Comparison of ENCODE assay signal across 13 cellular contexts in the genomic region with DNA sequence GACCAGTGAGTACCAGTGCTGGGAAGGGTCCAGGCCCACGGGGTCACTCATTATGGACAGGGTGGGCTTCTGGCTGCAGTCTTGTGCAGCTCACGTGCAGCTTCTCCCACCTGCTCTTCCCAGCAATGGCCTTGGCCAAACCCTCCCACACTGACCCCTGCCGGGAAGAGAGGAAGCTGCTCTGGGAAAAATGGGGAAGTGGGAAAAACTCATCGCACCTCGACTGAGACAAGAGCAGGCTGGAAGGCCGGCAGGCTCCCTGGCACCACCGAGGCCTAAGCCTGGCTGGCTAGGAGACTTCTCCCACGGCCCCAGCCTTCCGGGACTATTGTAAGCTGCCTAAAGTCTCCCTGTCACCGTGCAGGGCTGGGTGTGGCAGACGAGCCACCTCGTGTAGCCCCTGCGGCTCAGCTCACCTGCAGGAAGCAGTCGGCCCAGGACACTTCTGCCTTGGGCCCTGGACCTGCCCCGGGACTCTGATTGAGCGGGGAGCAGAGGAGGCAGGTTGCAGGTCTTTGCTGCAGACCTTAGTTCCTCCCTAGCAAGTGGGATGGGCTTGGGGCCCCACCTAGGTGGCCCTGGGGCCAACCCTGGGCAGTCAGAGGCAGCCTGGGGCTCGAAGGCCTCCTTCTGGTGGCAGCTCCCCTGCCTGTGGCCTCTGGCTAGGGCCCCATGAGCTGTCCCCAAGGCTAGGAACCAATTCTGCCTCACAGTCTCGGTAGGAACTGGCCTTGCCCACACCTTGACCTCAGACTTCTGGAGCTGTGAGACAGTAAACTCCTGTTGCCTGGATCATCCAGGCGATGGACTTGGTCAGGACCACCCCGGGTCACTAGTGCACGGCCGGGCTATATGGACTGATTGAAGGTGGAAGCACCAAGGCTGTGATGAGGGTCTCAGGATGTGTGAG. TPM values are rescaled to one million over a fixed set of nuclear protein-coding genes. Genes with fewer than 3 reads are reported as not detected.
DNase-seq lines count a peak whose midpoint lies in the region; ATAC-seq and TF ChIP-seq lines count a peak whose summit lies in the region.
"Had no signal": no experiment of that assay in that cellular context is flagged by ENCODE, and none has a peak within 500 bp of the region (broad histone marks: within the 10 kb centered on the region; RNA-seq: fewer than 3 reads in every experiment).

No MANE protein-coding gene starts in this region.

- H3K36me3 Mint-ChIP-seq in activated CD4-positive, alpha-beta T cell treated with anti-CD3 and anti-CD28 coated beads, Interleukin-2, amount 10 ng/mL, durations not matched to agents 24 days and 14 days (ENCODE audit: low read depth) = no peaks in the 10 kb centered on the region
- H3K36me3 Mint-ChIP-seq: activated CD4-positive, alpha-beta memory T cell treated with anti-CD3 and anti-CD28 coated beads for 36 hours had no signal

- H3K4me1 ChIP-seq in lower lobe of right lung = no peaks in the 10 kb centered on the region

- H3K36me3 ChIP-seq in lower lobe of right lung = no peaks in the 10 kb centered on the region

- no peak overlapping the region for H3K4me3 Mint-ChIP-seq in activated CD4-positive, alpha-beta T cell treated with anti-CD3 and anti-CD28 coated beads, Interleukin-2, amount 10 ng/mL, durations not matched to agents 24 days and 14 days
- H3K4me3 Mint-ChIP-seq: activated CD4-positive, alpha-beta memory T cell treated with anti-CD3 and anti-CD28 coated beads for 36 hours; central memory CD8-positive, alpha-beta T cell had no signal

- H3K27ac ChIP-seq in lower lobe of right lung = no peak overlapping the region

- no peaks in the 10 kb centered on the region for H3K27me3 Mint-ChIP-seq in activated CD4-positive, alpha-beta T cell treated with anti-CD3 and anti-CD28 coated beads, Interleukin-2, amount 10 ng/mL, durations not matched to agents 24 days and 14 days
- H3K27me3 Mint-ChIP-seq: activated CD4-positive, alpha-beta memory T cell treated with anti-CD3 and anti-CD28 coated beads for 36 hours had no signal

- no peak overlapping the region for H3K4me3 ChIP-seq in lower lobe of right lung

- TF ChIP-seq CTCF in AG09319 (IDR thresholded peaks at IDR 0.05; ENCODE audit: low read depth, low read length) = peak; percentile 55
- peak; percentile 46 for TF ChIP-seq CTCF in lower lobe of right lung (IDR thresholded peaks at IDR 0.05)

- DNase-seq in AG09319 (ENCODE audit: extremely low read depth, low read depth) (no peak), LHCN-M2 (ENCODE audit: low read depth) (peak; percentile 15), cerebellar cortex (ENCODE audit: low spot score) (peak; percentile 13), lower lobe of right lung (peak; percentile 43), T-helper 1 cell (no peak), germinal center (ENCODE audit: low spot score) (no peak)
- no peak for DNase-seq in activated CD4-positive, alpha-beta T cell treated with anti-CD3 and anti-CD28 coated beads, Interleukin-2, amount 10 ng/mL, durations not matched to agents 24 days and 14 days
- DNase-seq: activated CD4-positive, alpha-beta memory T cell treated with anti-CD3 and anti-CD28 coated beads for 36 hours; DMS153; left cardiac atrium; stimulated activated CD4-positive, alpha-beta T cell treated with anti-CD3 and anti-CD28 coated beads, Interleukin-1b, Interleukin-23, amount 100 ng/mL, for 48 hours had no signal

- intact Hi-C loops in lower lobe of right lung (cut with DNase I) = no loop called here
- intact Hi-C loops in activated CD4-positive, alpha-beta T cell treated with anti-CD3 and anti-CD28 coated beads, Interleukin-2, amount 10 ng/mL, durations not matched to agents 24 days and 14 days (cut with micrococcal nuclease) = no loop called here

- H3K27me3 ChIP-seq in lower lobe of right lung (ENCODE audit: low read depth) = peaks cover 17% of the 10 kb centered on the region

- H3K4me1 Mint-ChIP-seq in activated CD4-positive, alpha-beta T cell treated with anti-CD3 and anti-CD28 coated beads, Interleukin-2, amount 10 ng/mL, durations not matched to agents 24 days and 14 days = no peaks in the 10 kb centered on the region
- H3K4me1 Mint-ChIP-seq: central memory CD8-positive, alpha-beta T cell had no signal

- no peaks in the 10 kb centered on the region for H3K9me3 ChIP-seq in lower lobe of right lung

- peak; percentile 27 to 45 for ATAC-seq in lower lobe of right lung
- no peak for ATAC-seq in HG02938 (IDR thresholded peaks at IDR 0.05; ENCODE audit: unreplicated experiment)

- H3K9me3 Mint-ChIP-seq in activated CD4-positive, alpha-beta T cell treated with anti-CD3 and anti-CD28 coated beads, Interleukin-2, amount 10 ng/mL, durations not matched to agents 24 days and 14 days = no peaks in the 10 kb centered on the region
- H3K9me3 Mint-ChIP-seq: activated CD4-positive, alpha-beta memory T cell treated with anti-CD3 and anti-CD28 coated beads for 36 hours; central memory CD8-positive, alpha-beta T cell had no signal

- H3K27ac Mint-ChIP-seq in activated CD4-positive, alpha-beta T cell treated with anti-CD3 and anti-CD28 coated beads, Interleukin-2, amount 10 ng/mL, durations not matched to agents 24 days and 14 days = no peak overlapping the region
- H3K27ac Mint-ChIP-seq: activated CD4-positive, alpha-beta memory T cell treated with anti-CD3 and anti-CD28 coated beads for 36 hours had no signal

RNA-seq across cellular contexts. Expression of a gene that starts 23.1 kb away (rescaled TPM):
- total RNA-seq in LHCN-M2 (2014; rRNA removed) (not detected in 2 replicates), lower lobe of right lung (not detected)
- not detected for polyA plus RNA-seq in LHCN-M2 (2012)
- not detected in 2 replicates for total RNA-seq in activated CD4-positive, alpha-beta T cell treated with anti-CD3 and anti-CD28 coated beads, Interleukin-2, amount 10 ng/mL, durations not matched to agents 24 days and 14 days
- total RNA-seq: activated CD4-positive, alpha-beta memory T cell treated with anti-CD3 and anti-CD28 coated beads for 36 hours; left cardiac atrium had no signal

RNA-seq across cellular contexts. Expression of a gene that starts 30.4 kb away (rescaled TPM):
- 24.0 and 25.0 TPM in 2 replicates for total RNA-seq in LHCN-M2 (2014; rRNA removed)
- 15.4 TPM for polyA plus RNA-seq in LHCN-M2 (2012)
- 46.2 TPM for total RNA-seq in lower lobe of right lung
- 2.3 and 3.4 TPM in 2 replicates for total RNA-seq in activated CD4-positive, alpha-beta T cell treated with anti-CD3 and anti-CD28 coated beads, Interleukin-2, amount 10 ng/mL, durations not matched to agents 24 days and 14 days

RNA-seq across cellular contexts. Expression of a gene that starts 36.7 kb away (rescaled TPM):
- not detected in 2 replicates for total RNA-seq in LHCN-M2 (2014; rRNA removed)
- polyA plus RNA-seq in LHCN-M2 (2012) = 0.04 TPM
- not detected for total RNA-seq in lower lobe of right lung
- total RNA-seq in activated CD4-positive, alpha-beta T cell treated with anti-CD3 and anti-CD28 coated beads, Interleukin-2, amount 10 ng/mL, durations not matched to agents 24 days and 14 days = not detected in 2 replicates
- total RNA-seq: activated CD4-positive, alpha-beta memory T cell treated with anti-CD3 and anti-CD28 coated beads for 36 hours had no signal

Comparison
In these comparisons a context has a peak if more than half of its experiments do, and no peak if none do; other contexts are left out.
1. DNase-seq: peak in LHCN-M2 (single experiment), cerebellar cortex (single experiment) and lower lobe of right lung (single experiment); none in AG09319 (single experiment), T-helper 1 cell (0 of 5), activated CD4-positive, alpha-beta T cell treated with anti-CD3 and anti-CD28 coated beads, Interleukin-2, amount 10 ng/mL, durations not matched to agents 24 days and 14 days (single experiment) and germinal center (single experiment).